Comparison of ENCODE assay signal across 12 cellular contexts in genomic region chr1:36096500-36097412, GRCh38. TPM values are rescaled to one million over a fixed set of nuclear protein-coding genes. Genes with fewer than 3 reads are reported as not detected.
DNase-seq lines count a peak whose midpoint lies in the region; ATAC-seq and TF ChIP-seq lines count a peak whose summit lies in the region.
"Had no signal": no experiment of that assay in that cellular context is flagged by ENCODE, and none has a peak within 500 bp of the region (broad histone marks: within the 10 kb centered on the region; RNA-seq: fewer than 3 reads in every experiment).

No MANE protein-coding gene starts in this region.

- H3K9me3 Mint-ChIP-seq in progenitor cell of endocrine pancreas (ENCODE audit: low read depth) = no peaks in the 10 kb centered on the region

- H3K9me3 ChIP-seq in gastroesophageal sphincter = no peaks in the 10 kb centered on the region
- H3K9me3 ChIP-seq: Peyer's patch had no signal

- H3K4me1 Mint-ChIP-seq in progenitor cell of endocrine pancreas (ENCODE audit: low read depth) = no peaks in the 10 kb centered on the region

- TF ChIP-seq EP300 in gastroesophageal sphincter (IDR thresholded peaks at IDR 0.05) = no peak

- no peak overlapping the region for H3K27ac Mint-ChIP-seq in progenitor cell of endocrine pancreas
- H3K27ac Mint-ChIP-seq: activated naive CD8-positive, alpha-beta T cell; B cell had no signal

- DNase-seq in NCI-H2107 treated with DMSO at 0.1 percent for 48 hours (lab: John Stamatoyannopoulos, UW; ENCODE audit: unreplicated experiment) = peak; percentile 66
- no peak for DNase-seq in NCI-H2107 (lab: John Stamatoyannopoulos, UW)
- peak; percentile 60 for DNase-seq in NB4 (ENCODE audit: low read depth)
- no peak for DNase-seq in brain microvascular endothelial cell
- no peak for DNase-seq in progenitor cell of endocrine pancreas (ENCODE audit: low spot score, unreplicated experiment)
- DNase-seq in cerebellar cortex (ENCODE audit: low spot score) = no peak
- DNase-seq in central memory CD4-positive, alpha-beta T cell = no peak

- no peak overlapping the region for H3K4me3 Mint-ChIP-seq in progenitor cell of endocrine pancreas (ENCODE audit: low read depth)
- H3K4me3 Mint-ChIP-seq: activated naive CD8-positive, alpha-beta T cell; B cell had no signal

- TF ChIP-seq CTCF in NB4 (IDR thresholded peaks at IDR 0.05; ENCODE audit: low read depth, low read length) = peak; percentile 2
- peak; percentile 55 for TF ChIP-seq CTCF in brain microvascular endothelial cell (IDR thresholded peaks at IDR 0.05; ENCODE audit: low read depth, low read length, missing control alignments)
- TF ChIP-seq CTCF in progenitor cell of endocrine pancreas (IDR thresholded peaks at IDR 0.05; ENCODE audit: unreplicated experiment) = peak; percentile 35
- no peak for TF ChIP-seq CTCF in gastroesophageal sphincter (IDR thresholded peaks at IDR 0.05)

- H3K27me3 Mint-ChIP-seq in progenitor cell of endocrine pancreas = no peaks in the 10 kb centered on the region
- H3K27me3 Mint-ChIP-seq: activated naive CD8-positive, alpha-beta T cell; B cell had no signal

- no peak for TF ChIP-seq POLR2A in NB4 (IDR thresholded peaks at IDR 0.05; ENCODE audit: extremely low read depth, insufficient read length)
- no peak for TF ChIP-seq POLR2A in gastroesophageal sphincter (IDR thresholded peaks at IDR 0.05)

- H3K27ac ChIP-seq in brain microvascular endothelial cell (no peak overlapping the region), gastroesophageal sphincter (peak overlapping the region in 2 of 4 donors; percentile 3 to 12)
- H3K27ac ChIP-seq: Peyer's patch had no signal

- H3K36me3 Mint-ChIP-seq in progenitor cell of endocrine pancreas (ENCODE audit: insufficient read depth) = peaks cover 1% of the 10 kb centered on the region
- H3K36me3 Mint-ChIP-seq: activated naive CD8-positive, alpha-beta T cell had no signal

- no peak for ATAC-seq in gastroesophageal sphincter

- in situ Hi-C loops in brain microvascular endothelial cell (cut with HindIII; ENCODE audit: low pct_ligation_motif_present, low sequenced_read_pairs) = no loop called here

- H3K4me3 ChIP-seq in NB4 (ENCODE audit: low read depth, low read length) (no peak overlapping the region), brain microvascular endothelial cell (ENCODE audit: low read depth, low read length) (no peak overlapping the region), gastroesophageal sphincter (no peak overlapping the region)
- H3K4me3 ChIP-seq: lung, Peyer's patch had no signal

- H3K4me1 ChIP-seq in gastroesophageal sphincter = peaks cover 0 to 48% (median 5%) of the 10 kb centered on the region in 3 donors

- H3K27me3 ChIP-seq in brain microvascular endothelial cell (replicated peaks) (no peaks in the 10 kb centered on the region), gastroesophageal sphincter (no peaks in the 10 kb centered on the region)
- H3K27me3 ChIP-seq: Peyer's patch had no signal

- peaks cover 33% of the 10 kb centered on the region for H3K36me3 ChIP-seq in brain microvascular endothelial cell (replicated peaks)
- peaks cover 0 to 58% of the 10 kb centered on the region in 2 donors for H3K36me3 ChIP-seq in gastroesophageal sphincter

- 67% methylated on average over 3 to 4 of the region's 16 CpGs for WGBS in gastroesophageal sphincter (ENCODE audit: low coverage in 1 of 2), 2 donors

RNA-seq across cellular contexts. Expression of gene ADPRS, which starts 8.1 kb away (rescaled TPM):
- 28.4 and 30.0 TPM in 2 replicates for total RNA-seq in progenitor cell of endocrine pancreas
- 10 to 100 TPM; 23.8 to 43.4 (median 32.6) TPM for total RNA-seq in gastroesophageal sphincter

RNA-seq across cellular contexts. Expression of gene TEKT2, which starts 12.9 kb away (rescaled TPM):
- total RNA-seq in progenitor cell of endocrine pancreas = 17.8 and 20.2 TPM in 2 replicates
- total RNA-seq in gastroesophageal sphincter = under 1 TPM in 1 of 4 donors, not detected in 3; 0.73 TPM
- total RNA-seq: B cell, Peyer's patch had no signal

RNA-seq across cellular contexts. Expression of gene COL8A2, which starts 28.3 kb away (rescaled TPM):
- 0.10 and 0.18 TPM in 2 replicates for total RNA-seq in progenitor cell of endocrine pancreas
- total RNA-seq in gastroesophageal sphincter = 10 to 100 TPM; 43.3 to 57.8 (median 50.6) TPM

RNA-seq across cellular contexts. Expression of gene TRAPPC3, which starts 52.5 kb away (rescaled TPM):
- total RNA-seq in progenitor cell of endocrine pancreas = 61.0 and 63.6 TPM in 2 replicates
- 100 to 1,000 TPM; 102 to 166 (median 129) TPM for total RNA-seq in gastroesophageal sphincter

RNA-seq across cellular contexts. Expression of gene MAP7D1, which starts 59.2 kb away (rescaled TPM):
- 98.0 and 109 TPM in 2 replicates for total RNA-seq in progenitor cell of endocrine pancreas
- total RNA-seq in gastroesophageal sphincter = 100 to 1,000 TPM; 147 to 243 (median 172) TPM

Comparison
In these comparisons a context has a peak if more than half of its experiments do, and no peak if none do; other contexts are left out.
1. DNase-seq: peak in NCI-H2107 treated with DMSO at 0.1 percent for 48 hours (single experiment) and NB4 (single experiment); none in NCI-H2107 (single experiment), brain microvascular endothelial cell (single experiment), progenitor cell of endocrine pancreas (single experiment), cerebellar cortex (single experiment) and central memory CD4-positive, alpha-beta T cell (single experiment).
2. CTCF ChIP-seq: peak in NB4 (single experiment), brain microvascular endothelial cell (single experiment) and progenitor cell of endocrine pancreas (single experiment); none in gastroesophageal sphincter (0 of 4).
3. RNA of gene TEKT2, which starts 12.9 kb away (total RNA-seq): 17.8 to 20.2 TPM in progenitor cell of endocrine pancreas; 0.73 TPM in gastroesophageal sphincter; every median in the first group is over 10 times any median in the second.
4. RNA of gene COL8A2, which starts 28.3 kb away (total RNA-seq): 43.3 to 57.8 TPM in gastroesophageal sphincter; 0.10 to 0.18 TPM in progenitor cell of endocrine pancreas; every median in the first group is over 10 times any median in the second.